Comparison of ENCODE assay signal across 1 cellular context in the genomic region with DNA sequence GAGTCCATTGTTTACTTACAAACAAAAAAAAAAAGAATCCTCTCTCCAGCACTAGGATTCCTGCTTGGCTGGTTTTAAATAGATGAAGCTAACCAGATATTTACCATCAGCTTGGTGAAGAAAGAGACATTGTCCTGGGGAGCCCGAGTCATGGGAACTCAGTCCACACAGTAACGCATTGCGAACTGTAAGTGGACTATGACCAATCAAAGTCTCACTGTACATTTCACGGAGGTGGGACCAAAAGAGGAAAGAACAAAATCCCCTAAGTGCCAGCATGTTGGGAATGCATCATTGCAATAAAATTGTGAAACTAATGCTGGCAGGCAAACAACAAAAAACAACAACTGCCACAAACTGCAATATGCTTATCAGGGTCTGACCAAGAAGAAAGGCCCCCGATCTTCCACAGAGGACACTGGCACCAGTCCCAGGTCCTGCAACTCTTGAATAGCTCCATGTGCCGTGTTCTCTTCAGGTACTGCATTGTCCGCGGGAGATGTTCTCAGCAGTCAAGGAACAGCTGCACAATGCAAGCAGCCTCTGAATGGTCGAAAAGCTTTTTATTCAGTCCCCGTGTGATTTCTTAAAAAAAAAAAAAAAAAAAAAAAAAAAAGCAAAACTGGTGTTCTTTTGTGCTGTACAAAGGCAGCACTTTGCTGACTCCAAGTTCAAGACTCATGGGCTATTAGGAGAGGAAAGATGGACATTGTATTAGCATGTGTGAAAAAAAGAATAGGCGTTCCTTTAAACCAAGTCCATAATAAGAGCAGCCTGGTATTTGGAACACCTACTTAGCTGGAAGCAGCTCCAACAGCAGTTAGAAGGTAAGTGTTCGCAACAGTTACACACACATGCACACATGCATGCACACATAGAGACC.
TF ChIP-seq lines count a peak whose summit lies in the region.

No MANE protein-coding gene starts in this region.

TF ChIP-seq in HepG2, 621 proteins besides CTCF, POLR2A, EP300 and RAD21 (continued from another document and continues in another):
- TF ChIP-seq, protein P1, sequence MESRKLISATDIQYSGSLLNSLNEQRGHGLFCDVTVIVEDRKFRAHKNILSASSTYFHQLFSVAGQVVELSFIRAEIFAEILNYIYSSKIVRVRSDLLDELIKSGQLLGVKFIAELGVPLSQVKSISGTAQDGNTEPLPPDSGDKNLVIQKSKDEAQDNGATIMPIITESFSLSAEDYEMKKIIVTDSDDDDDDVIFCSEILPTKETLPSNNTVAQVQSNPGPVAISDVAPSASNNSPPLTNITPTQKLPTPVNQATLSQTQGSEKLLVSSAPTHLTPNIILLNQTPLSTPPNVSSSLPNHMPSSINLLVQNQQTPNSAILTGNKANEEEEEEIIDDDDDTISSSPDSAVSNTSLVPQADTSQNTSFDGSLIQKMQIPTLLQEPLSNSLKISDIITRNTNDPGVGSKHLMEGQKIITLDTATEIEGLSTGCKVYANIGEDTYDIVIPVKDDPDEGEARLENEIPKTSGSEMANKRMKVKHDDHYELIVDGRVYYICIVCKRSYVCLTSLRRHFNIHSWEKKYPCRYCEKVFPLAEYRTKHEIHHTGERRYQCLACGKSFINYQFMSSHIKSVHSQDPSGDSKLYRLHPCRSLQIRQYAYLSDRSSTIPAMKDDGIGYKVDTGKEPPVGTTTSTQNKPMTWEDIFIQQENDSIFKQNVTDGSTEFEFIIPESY (CRISPR knock-in tag; IDR thresholded peaks at IDR 0.05): peak; percentile 29
- TF ChIP-seq SP5 (CRISPR knock-in tag; IDR thresholded peaks at IDR 0.05; ENCODE audit: borderline replicate concordance, low read depth) (peak; percentile 77), XRCC5 (optimal IDR thresholded peaks at IDR 0.05; ENCODE audit: low read length) (peak; percentile 48), FOXO1 (CRISPR knock-in tag; IDR thresholded peaks at IDR 0.05) (peak; percentile 18; the same call in 1 of the 2 replicates), TBX2 (CRISPR knock-in tag; IDR thresholded peaks at IDR 0.05; ENCODE audit: borderline replicate concordance) (peak; percentile 78), GABPB1 (CRISPR knock-in tag; IDR thresholded peaks at IDR 0.05) (no peak), HOXA7 (CRISPR knock-in tag; IDR thresholded peaks at IDR 0.05) (no peak), ATM (IDR thresholded peaks at IDR 0.05; ENCODE audit: borderline replicate concordance) (no peak), JDP2 (CRISPR knock-in tag; IDR thresholded peaks at IDR 0.05; ENCODE audit: borderline replicate concordance) (no peak), NR2F6 (IDR thresholded peaks at IDR 0.05) (0 out of 2 replicates have a peak, but pooled peaks have one; percentile 19), NR2F6 (CRISPR knock-in tag; IDR thresholded peaks at IDR 0.05) (peak; percentile 57), ISX (CRISPR knock-in tag; conservative IDR thresholded peaks at IDR 0.05) (no peak), NR1H2 (CRISPR knock-in tag; IDR thresholded peaks at IDR 0.05; ENCODE audit: borderline replicate concordance, low read depth) (no peak), TAF15 (IDR thresholded peaks at IDR 0.05; ENCODE audit: low read depth, low read length, poor library complexity, severe bottlenecking) (no peak), JUNB (CRISPR knock-in tag; IDR thresholded peaks at IDR 0.05; ENCODE audit: borderline replicate concordance) (no peak), PAF1 (CRISPR knock-in tag; IDR thresholded peaks at IDR 0.05) (no peak), DR1 (CRISPR knock-in tag; IDR thresholded peaks at IDR 0.05) (no peak), ZNF292 (CRISPR knock-in tag; IDR thresholded peaks at IDR 0.05; ENCODE audit: borderline replicate concordance, low read depth) (no peak; the same call in 1 of the 2 replicates), SUZ12 (IDR thresholded peaks at IDR 0.05; ENCODE audit: low read depth, low read length) (no peak), RCOR2 (CRISPR knock-in tag; IDR thresholded peaks at IDR 0.05) (peak; percentile 29; the same call in 1 of the 2 replicates), ERF (CRISPR knock-in tag; IDR thresholded peaks at IDR 0.05) (no peak), ZNF446 (CRISPR knock-in tag; IDR thresholded peaks at IDR 0.05) (no peak), MYC (CRISPR knock-in tag; IDR thresholded peaks at IDR 0.05; ENCODE audit: borderline replicate concordance) (0 out of 2 replicates have a peak, but pooled peaks have one; percentile 26), KAT7 (CRISPR knock-in tag; IDR thresholded peaks at IDR 0.05; ENCODE audit: borderline replicate concordance) (no peak), ZNF7 (CRISPR knock-in tag; IDR thresholded peaks at IDR 0.05) (no peak), MBD4 (IDR thresholded peaks at IDR 0.05; ENCODE audit: borderline replicate concordance, low read length) (no peak), CHD2 (IDR thresholded peaks at IDR 0.05; ENCODE audit: low read depth, low read length) (no peak), PRMT3 (CRISPR knock-in tag; IDR thresholded peaks at IDR 0.05; ENCODE audit: borderline replicate concordance, low read depth) (no peak), NFE2L2 (IDR thresholded peaks at IDR 0.05; ENCODE audit: low read length) (no peak), RFXAP (CRISPR knock-in tag; IDR thresholded peaks at IDR 0.05; ENCODE audit: borderline replicate concordance) (no peak), NPAS2 (CRISPR knock-in tag; IDR thresholded peaks at IDR 0.05; ENCODE audit: borderline replicate concordance) (no peak), DNMT1 (CRISPR knock-in tag; IDR thresholded peaks at IDR 0.05) (no peak), KDM2A (CRISPR knock-in tag; IDR thresholded peaks at IDR 0.05; ENCODE audit: borderline replicate concordance, low read depth) (peak; percentile 37; the same call in 1 of the 2 replicates), GATAD2A (CRISPR knock-in tag; IDR thresholded peaks at IDR 0.05) (peak; percentile 90), NCOA2 (CRISPR knock-in tag; IDR thresholded peaks at IDR 0.05) (peak; percentile 78), ZNF501 (CRISPR knock-in tag; IDR thresholded peaks at IDR 0.05) (no peak), CEBPG (CRISPR knock-in tag; IDR thresholded peaks at IDR 0.05) (peak; percentile 77), ZNF549 (CRISPR knock-in tag; IDR thresholded peaks at IDR 0.05) (no peak)
- TF ChIP-seq, protein P2, sequence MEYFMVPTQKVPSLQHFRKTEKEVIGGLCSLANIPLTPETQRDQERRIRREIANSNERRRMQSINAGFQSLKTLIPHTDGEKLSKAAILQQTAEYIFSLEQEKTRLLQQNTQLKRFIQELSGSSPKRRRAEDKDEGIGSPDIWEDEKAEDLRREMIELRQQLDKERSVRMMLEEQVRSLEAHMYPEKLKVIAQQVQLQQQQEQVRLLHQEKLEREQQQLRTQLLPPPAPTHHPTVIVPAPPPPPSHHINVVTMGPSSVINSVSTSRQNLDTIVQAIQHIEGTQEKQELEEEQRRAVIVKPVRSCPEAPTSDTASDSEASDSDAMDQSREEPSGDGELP (IDR thresholded peaks at IDR 0.05; ENCODE audit: borderline replicate concordance, low read depth): no peak
- TF ChIP-seq, protein P3, sequence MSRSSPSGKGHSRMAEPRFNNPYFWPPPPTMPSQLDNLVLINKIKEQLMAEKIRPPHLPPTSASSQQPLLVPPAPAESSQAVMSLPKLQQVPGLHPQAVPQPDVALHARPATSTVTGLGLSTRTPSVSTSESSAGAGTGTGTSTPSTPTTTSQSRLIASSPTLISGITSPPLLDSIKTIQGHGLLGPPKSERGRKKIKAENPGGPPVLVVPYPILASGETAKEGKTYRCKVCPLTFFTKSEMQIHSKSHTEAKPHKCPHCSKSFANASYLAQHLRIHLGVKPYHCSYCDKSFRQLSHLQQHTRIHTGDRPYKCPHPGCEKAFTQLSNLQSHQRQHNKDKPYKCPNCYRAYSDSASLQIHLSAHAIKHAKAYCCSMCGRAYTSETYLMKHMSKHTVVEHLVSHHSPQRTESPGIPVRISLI (CRISPR knock-in tag; IDR thresholded peaks at IDR 0.05; ENCODE audit: borderline replicate concordance): peak; percentile 76; the same call in 1 of the 2 replicates
- TF ChIP-seq, protein P4, sequence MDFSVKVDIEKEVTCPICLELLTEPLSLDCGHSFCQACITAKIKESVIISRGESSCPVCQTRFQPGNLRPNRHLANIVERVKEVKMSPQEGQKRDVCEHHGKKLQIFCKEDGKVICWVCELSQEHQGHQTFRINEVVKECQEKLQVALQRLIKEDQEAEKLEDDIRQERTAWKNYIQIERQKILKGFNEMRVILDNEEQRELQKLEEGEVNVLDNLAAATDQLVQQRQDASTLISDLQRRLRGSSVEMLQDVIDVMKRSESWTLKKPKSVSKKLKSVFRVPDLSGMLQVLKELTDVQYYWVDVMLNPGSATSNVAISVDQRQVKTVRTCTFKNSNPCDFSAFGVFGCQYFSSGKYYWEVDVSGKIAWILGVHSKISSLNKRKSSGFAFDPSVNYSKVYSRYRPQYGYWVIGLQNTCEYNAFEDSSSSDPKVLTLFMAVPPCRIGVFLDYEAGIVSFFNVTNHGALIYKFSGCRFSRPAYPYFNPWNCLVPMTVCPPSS (IDR thresholded peaks at IDR 0.05): no peak
- TF ChIP-seq, protein P5, sequence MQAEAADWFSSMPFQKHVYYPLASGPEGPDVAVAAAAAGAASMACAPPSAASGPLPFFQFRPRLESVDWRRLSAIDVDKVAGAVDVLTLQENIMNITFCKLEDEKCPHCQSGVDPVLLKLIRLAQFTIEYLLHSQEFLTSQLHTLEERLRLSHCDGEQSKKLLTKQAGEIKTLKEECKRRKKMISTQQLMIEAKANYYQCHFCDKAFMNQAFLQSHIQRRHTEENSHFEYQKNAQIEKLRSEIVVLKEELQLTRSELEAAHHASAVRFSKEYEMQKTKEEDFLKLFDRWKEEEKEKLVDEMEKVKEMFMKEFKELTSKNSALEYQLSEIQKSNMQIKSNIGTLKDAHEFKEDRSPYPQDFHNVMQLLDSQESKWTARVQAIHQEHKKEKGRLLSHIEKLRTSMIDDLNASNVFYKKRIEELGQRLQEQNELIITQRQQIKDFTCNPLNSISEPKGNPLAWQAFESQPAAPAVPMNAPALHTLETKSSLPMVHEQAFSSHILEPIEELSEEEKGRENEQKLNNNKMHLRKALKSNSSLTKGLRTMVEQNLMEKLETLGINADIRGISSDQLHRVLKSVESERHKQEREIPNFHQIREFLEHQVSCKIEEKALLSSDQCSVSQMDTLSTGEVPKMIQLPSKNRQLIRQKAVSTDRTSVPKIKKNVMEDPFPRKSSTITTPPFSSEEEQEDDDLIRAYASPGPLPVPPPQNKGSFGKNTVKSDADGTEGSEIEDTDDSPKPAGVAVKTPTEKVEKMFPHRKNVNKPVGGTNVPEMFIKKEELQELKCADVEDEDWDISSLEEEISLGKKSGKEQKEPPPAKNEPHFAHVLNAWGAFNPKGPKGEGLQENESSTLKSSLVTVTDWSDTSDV (CRISPR knock-in tag; IDR thresholded peaks at IDR 0.05): no peak
- TF ChIP-seq, protein P6, sequence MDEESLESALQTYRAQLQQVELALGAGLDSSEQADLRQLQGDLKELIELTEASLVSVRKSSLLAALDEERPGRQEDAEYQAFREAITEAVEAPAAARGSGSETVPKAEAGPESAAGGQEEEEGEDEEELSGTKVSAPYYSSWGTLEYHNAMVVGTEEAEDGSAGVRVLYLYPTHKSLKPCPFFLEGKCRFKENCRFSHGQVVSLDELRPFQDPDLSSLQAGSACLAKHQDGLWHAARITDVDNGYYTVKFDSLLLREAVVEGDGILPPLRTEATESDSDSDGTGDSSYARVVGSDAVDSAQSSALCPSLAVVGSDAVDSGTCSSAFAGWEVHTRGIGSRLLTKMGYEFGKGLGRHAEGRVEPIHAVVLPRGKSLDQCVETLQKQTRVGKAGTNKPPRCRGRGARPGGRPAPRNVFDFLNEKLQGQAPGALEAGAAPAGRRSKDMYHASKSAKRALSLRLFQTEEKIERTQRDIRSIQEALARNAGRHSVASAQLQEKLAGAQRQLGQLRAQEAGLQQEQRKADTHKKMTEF (CRISPR knock-in tag; IDR thresholded peaks at IDR 0.05): peak; percentile 42; the same call in 1 of the 2 replicates
- TF ChIP-seq, protein P7, sequence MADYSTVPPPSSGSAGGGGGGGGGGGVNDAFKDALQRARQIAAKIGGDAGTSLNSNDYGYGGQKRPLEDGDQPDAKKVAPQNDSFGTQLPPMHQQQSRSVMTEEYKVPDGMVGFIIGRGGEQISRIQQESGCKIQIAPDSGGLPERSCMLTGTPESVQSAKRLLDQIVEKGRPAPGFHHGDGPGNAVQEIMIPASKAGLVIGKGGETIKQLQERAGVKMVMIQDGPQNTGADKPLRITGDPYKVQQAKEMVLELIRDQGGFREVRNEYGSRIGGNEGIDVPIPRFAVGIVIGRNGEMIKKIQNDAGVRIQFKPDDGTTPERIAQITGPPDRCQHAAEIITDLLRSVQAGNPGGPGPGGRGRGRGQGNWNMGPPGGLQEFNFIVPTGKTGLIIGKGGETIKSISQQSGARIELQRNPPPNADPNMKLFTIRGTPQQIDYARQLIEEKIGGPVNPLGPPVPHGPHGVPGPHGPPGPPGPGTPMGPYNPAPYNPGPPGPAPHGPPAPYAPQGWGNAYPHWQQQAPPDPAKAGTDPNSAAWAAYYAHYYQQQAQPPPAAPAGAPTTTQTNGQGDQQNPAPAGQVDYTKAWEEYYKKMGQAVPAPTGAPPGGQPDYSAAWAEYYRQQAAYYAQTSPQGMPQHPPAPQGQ (CRISPR knock-in tag; IDR thresholded peaks at IDR 0.05; ENCODE audit: borderline replicate concordance): no peak
- TF ChIP-seq, protein P8, sequence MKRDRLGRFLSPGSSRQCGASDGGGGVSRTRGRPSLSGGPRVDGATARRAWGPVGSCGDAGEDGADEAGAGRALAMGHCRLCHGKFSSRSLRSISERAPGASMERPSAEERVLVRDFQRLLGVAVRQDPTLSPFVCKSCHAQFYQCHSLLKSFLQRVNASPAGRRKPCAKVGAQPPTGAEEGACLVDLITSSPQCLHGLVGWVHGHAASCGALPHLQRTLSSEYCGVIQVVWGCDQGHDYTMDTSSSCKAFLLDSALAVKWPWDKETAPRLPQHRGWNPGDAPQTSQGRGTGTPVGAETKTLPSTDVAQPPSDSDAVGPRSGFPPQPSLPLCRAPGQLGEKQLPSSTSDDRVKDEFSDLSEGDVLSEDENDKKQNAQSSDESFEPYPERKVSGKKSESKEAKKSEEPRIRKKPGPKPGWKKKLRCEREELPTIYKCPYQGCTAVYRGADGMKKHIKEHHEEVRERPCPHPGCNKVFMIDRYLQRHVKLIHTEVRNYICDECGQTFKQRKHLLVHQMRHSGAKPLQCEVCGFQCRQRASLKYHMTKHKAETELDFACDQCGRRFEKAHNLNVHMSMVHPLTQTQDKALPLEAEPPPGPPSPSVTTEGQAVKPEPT (CRISPR knock-in tag; IDR thresholded peaks at IDR 0.05; ENCODE audit: low read depth): no peak
- TF ChIP-seq, protein P9, sequence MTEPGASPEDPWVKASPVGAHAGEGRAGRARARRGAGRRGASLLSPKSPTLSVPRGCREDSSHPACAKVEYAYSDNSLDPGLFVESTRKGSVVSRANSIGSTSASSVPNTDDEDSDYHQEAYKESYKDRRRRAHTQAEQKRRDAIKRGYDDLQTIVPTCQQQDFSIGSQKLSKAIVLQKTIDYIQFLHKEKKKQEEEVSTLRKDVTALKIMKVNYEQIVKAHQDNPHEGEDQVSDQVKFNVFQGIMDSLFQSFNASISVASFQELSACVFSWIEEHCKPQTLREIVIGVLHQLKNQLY (CRISPR knock-in tag; IDR thresholded peaks at IDR 0.05): no peak
- TF ChIP-seq, protein P10, sequence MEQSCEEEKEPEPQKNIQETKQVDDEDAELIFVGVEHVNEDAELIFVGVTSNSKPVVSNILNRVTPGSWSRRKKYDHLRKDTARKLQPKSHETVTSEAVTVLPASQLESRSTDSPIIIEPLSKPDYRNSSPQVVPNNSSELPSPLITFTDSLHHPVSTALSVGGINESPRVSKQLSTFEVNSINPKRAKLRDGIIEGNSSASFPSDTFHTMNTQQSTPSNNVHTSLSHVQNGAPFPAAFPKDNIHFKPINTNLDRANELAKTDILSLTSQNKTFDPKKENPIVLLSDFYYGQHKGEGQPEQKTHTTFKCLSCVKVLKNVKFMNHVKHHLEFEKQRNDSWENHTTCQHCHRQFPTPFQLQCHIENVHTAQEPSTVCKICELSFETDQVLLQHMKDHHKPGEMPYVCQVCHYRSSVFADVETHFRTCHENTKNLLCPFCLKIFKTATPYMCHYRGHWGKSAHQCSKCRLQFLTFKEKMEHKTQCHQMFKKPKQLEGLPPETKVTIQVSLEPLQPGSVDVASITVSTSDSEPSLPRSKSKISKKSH (CRISPR knock-in tag; IDR thresholded peaks at IDR 0.05; ENCODE audit: borderline replicate concordance): no peak
